Comparison of ENCODE assay signal across 12 cellular contexts in the genomic region with DNA sequence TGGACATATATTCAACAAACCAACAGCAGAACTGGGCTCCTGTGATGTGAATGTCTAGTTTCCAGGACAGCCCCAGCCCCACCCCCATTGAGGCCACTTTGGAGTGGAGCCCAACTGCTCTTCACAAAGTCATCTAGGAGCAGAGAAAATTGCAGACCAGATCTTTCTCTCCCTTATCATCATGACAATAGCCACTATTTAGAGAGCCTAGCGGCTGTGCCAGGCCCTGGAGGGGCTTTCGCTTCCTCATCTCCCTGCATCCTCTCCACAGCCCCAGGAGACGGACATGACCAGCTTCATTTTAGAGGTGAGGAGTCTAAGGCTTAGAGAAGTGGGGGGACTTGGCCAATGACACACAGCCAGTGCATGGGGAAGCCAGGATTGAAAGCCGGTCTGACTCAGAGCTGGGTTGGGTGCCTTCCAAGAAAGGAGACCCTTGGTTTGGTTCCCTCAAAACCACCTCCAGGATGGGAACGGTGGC. TPM values are rescaled to one million over a fixed set of nuclear protein-coding genes. Genes with fewer than 3 reads are reported as not detected.
DNase-seq lines count a peak whose midpoint lies in the region; ATAC-seq lines count a peak whose summit lies in the region.
"Had no signal": no experiment of that assay in that cellular context is flagged by ENCODE, and none has a peak within 500 bp of the region (broad histone marks: within the 10 kb centered on the region; RNA-seq: fewer than 3 reads in every experiment).

No MANE protein-coding gene starts in this region.

- peak overlapping the region; percentile 27 for H3K4me3 ChIP-seq in mesodermal cell (ENCODE audit: extremely low read depth, insufficient read depth, low read length, poor library complexity, severe bottlenecking)

- 22 to 31% methylated on average over 2 to 3 of the region's 5 CpGs for WGBS in mesodermal cell (ENCODE audit: insufficient coverage in 2 of 2), 2 experiments

- peak; percentile 83 for DNase-seq in CD1c-positive myeloid dendritic cell (ENCODE audit: extremely low spot score)
- DNase-seq in NCI-H1105 treated with DMSO at 0.1 percent for 48 hours (lab: John Stamatoyannopoulos, UW): peak; percentile 4
- no peak for DNase-seq in naive thymus-derived CD8-positive, alpha-beta T cell
- DNase-seq in NCI-H446 (lab: John Stamatoyannopoulos, UW): no peak
- DNase-seq in NCI-H1436 treated with DMSO at 0.1 percent for 48 hours (lab: John Stamatoyannopoulos, UW): no peak
- DNase-seq: cerebellar nuclear complex, immature natural killer cell, Right ventricle myocardium superior had no signal

- H3K9me3 ChIP-seq in mesodermal cell (ENCODE audit: control insufficient read depth, low read length): no peaks in the 10 kb centered on the region

- no peaks in the 10 kb centered on the region for H3K27me3 Mint-ChIP-seq in naive thymus-derived CD8-positive, alpha-beta T cell

- H3K4me3 Mint-ChIP-seq in naive thymus-derived CD8-positive, alpha-beta T cell: no peak overlapping the region
- H3K4me3 Mint-ChIP-seq: immature natural killer cell had no signal

- peaks cover 22% of the 10 kb centered on the region for H3K4me1 ChIP-seq in mesodermal cell (ENCODE audit: control insufficient read depth, insufficient read depth, low read length, poor library complexity, severe bottlenecking)

- H3K36me3 ChIP-seq in mesodermal cell (ENCODE audit: control insufficient read depth, insufficient read depth, low read length): peaks cover 10% of the 10 kb centered on the region

- POLR2A ChIA-PET in naive thymus-derived CD8-positive, alpha-beta T cell (lab: Charles Lee): interaction anchor here (0.9 to 2.5 kb wide), 3 partner anchors 15 to 46 kb away, joined by 3 to 10 read pairs (median 5); partner anchors contain the start of genes FUS and KAT8

- H3K27ac ChIP-seq in cingulate gyrus (ENCODE audit: low read depth, low read length) (peak overlapping the region; percentile 47), mesodermal cell (ENCODE audit: low read depth, low read length, severe bottlenecking) (no peak overlapping the region)

- H3K4me1 Mint-ChIP-seq in naive thymus-derived CD8-positive, alpha-beta T cell: peaks cover 0 to 8% (median 0%) of the 10 kb centered on the region in 4 donors

- H3K9me3 Mint-ChIP-seq in naive thymus-derived CD8-positive, alpha-beta T cell: no peaks in the 10 kb centered on the region
- H3K9me3 Mint-ChIP-seq: immature natural killer cell had no signal

- H3K27ac Mint-ChIP-seq in naive thymus-derived CD8-positive, alpha-beta T cell: peak overlapping the region in 3 of 10 donors; percentile 28 to 84 (median 61)
- H3K27ac Mint-ChIP-seq: immature natural killer cell had no signal

- H3K36me3 Mint-ChIP-seq in naive thymus-derived CD8-positive, alpha-beta T cell: peaks cover 0 to 31% (median 2%) of the 10 kb centered on the region in 3 donors

- ATAC-seq in naive thymus-derived CD8-positive, alpha-beta T cell: no peak
- no peak for ATAC-seq in GM19324 (IDR thresholded peaks at IDR 0.05; ENCODE audit: low FRiP score, unreplicated experiment)

RNA-seq across cellular contexts. Expression of gene PRSS8, which starts 1.4 kb away (rescaled TPM):
- 6.5 TPM for polyA plus RNA-seq in mesodermal cell (2013, experiment 1 of 2)
- polyA plus RNA-seq in mesodermal cell (2013, experiment 2 of 2): 5.6 TPM
- total RNA-seq in naive thymus-derived CD8-positive, alpha-beta T cell: not detected
- polyA plus RNA-seq in naive thymus-derived CD8-positive, alpha-beta T cell: not detected
- total RNA-seq: Right ventricle myocardium superior had no signal
- polyA plus RNA-seq: BJ, immature natural killer cell had no signal

RNA-seq across cellular contexts. Expression of gene PRSS36, which starts 15.7 kb away (rescaled TPM):
- 0.55 TPM for polyA plus RNA-seq in mesodermal cell (2013, experiment 1 of 2)
- polyA plus RNA-seq in mesodermal cell (2013, experiment 2 of 2): 0.61 TPM
- under 1 TPM; 0.63 to 0.83 TPM for total RNA-seq in naive thymus-derived CD8-positive, alpha-beta T cell
- polyA plus RNA-seq in naive thymus-derived CD8-positive, alpha-beta T cell: 1 to 10 TPM in 2 of 3 donors, under 1 TPM in 1; 0.79 to 3.5 (median 1.4) TPM

RNA-seq across cellular contexts. Expression of gene KAT8, which starts 16.7 kb away (rescaled TPM):
- 51.6 TPM for polyA plus RNA-seq in mesodermal cell (2013, experiment 1 of 2)
- polyA plus RNA-seq in mesodermal cell (2013, experiment 2 of 2): 46.8 TPM
- total RNA-seq in naive thymus-derived CD8-positive, alpha-beta T cell: 100 to 1,000 TPM; 118 to 123 TPM
- 10 to 100 TPM; 58.0 to 90.5 (median 67.4) TPM for polyA plus RNA-seq in naive thymus-derived CD8-positive, alpha-beta T cell

RNA-seq across cellular contexts. Expression of gene BCKDK, which starts 25.9 kb away (rescaled TPM):
- 57.2 TPM for polyA plus RNA-seq in mesodermal cell (2013, experiment 1 of 2)
- polyA plus RNA-seq in mesodermal cell (2013, experiment 2 of 2): 51.7 TPM
- total RNA-seq in naive thymus-derived CD8-positive, alpha-beta T cell: 10 to 100 TPM; 17.1 to 19.7 TPM
- 10 to 100 TPM; 20.8 to 30.8 (median 23.4) TPM for polyA plus RNA-seq in naive thymus-derived CD8-positive, alpha-beta T cell

RNA-seq across cellular contexts. Expression of gene VKORC1, which starts 39.5 kb away (rescaled TPM):
- polyA plus RNA-seq in mesodermal cell (2013, experiment 1 of 2): 127 TPM
- 114 TPM for polyA plus RNA-seq in mesodermal cell (2013, experiment 2 of 2)
- total RNA-seq in naive thymus-derived CD8-positive, alpha-beta T cell: 10 to 100 TPM; 42.0 to 47.8 TPM
- 100 to 1,000 TPM in 1 of 3 donors, 10 to 100 TPM in 2; 98.2 to 109 (median 99.1) TPM for polyA plus RNA-seq in naive thymus-derived CD8-positive, alpha-beta T cell

Comparison
In these comparisons a context has a peak if more than half of its experiments do, and no peak if none do; other contexts are left out.
1. DNase-seq: peak in CD1c-positive myeloid dendritic cell (single experiment) and NCI-H1105 treated with DMSO at 0.1 percent for 48 hours (single experiment); none in naive thymus-derived CD8-positive, alpha-beta T cell (0 of 10), NCI-H446 (0 of 2) and NCI-H1436 treated with DMSO at 0.1 percent for 48 hours (single experiment).